1 cellular context compared by ENCODE assay signal in the genomic region with DNA sequence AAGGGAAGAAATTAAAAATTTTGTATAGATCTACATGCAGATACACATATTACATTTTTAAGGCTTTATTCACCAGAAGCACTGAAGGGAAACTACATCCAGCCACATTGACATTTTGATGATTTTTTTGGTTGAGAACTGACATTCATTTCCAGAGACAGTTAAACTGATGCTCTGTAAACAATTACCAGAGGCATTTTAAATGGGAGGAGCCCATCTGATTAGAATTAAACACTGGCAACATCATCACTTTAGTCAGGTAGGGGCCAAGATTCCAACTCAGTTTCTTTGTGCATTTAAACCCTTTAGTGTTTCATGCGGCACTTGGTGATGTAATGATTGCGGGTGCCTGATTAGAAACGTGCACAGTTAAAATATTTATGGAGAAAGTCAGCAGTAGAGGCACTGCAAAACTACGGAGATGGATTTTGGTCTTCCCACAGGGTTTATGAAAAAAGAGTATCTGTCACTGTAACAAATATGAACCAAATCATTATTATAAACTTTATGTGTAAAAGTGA.
TF ChIP-seq lines count a peak whose summit lies in the region.

No MANE protein-coding gene starts in this region.

TF ChIP-seq in HEK293, 187 proteins besides CTCF, POLR2A, EP300 and RAD21:
- TF ChIP-seq ZNF660 (tag by site-specific recombination; IDR thresholded peaks at IDR 0.05) (0 out of 2 replicates have a peak, but pooled peaks have one; percentile 28), ZNF366 (tag by site-specific recombination; conservative IDR thresholded peaks at IDR 0.05) (no peak), ZNF2 (tag by site-specific recombination; IDR thresholded peaks at IDR 0.05) (no peak)
TF ChIP-seq in HEK293: peak in this region for 1.
